In the genomic region with DNA sequence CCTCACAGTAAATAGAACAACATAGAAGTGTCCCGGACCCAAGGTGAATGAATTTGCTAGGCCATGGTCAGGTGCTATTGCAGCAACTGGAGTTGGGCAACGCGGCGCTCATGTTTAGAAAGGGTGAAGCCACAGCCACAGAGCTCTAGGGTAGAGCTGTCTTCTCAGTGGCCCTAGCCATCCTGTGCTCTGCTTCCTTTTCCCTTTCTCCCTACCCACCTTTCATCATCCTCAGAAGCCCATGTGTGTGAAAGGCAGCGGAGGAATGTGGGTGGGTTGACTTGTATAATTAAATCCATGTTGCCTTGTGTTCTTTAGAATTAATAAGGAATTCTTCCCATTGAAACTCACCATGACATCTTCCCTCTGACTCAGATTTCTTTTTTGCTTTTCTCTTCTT, we compare ENCODE assay signal across 17 cellular contexts.
DNase-seq lines count a peak whose midpoint lies in the region; ATAC-seq and TF ChIP-seq lines count a peak whose summit lies in the region.
"Had no signal": no experiment of that assay in that cellular context is flagged by ENCODE, and none has a peak within 500 bp of the region (broad histone marks: within the 10 kb centered on the region; RNA-seq: fewer than 3 reads in every experiment).

No MANE protein-coding gene starts in this region.

- H3K4me1 ChIP-seq in ascending aorta (peaks cover 3 to 5% of the 10 kb centered on the region in 2 donors), HAP-1 (no peaks in the 10 kb centered on the region)

- H3K36me3 Mint-ChIP-seq in nephron (ENCODE audit: low read depth) (peaks cover 4% of the 10 kb centered on the region), nephron progenitor cell (ENCODE audit: low read depth) (peaks cover 21% of the 10 kb centered on the region)

- peak overlapping the region; percentile 22 to 64 (median 54) for H3K27ac Mint-ChIP-seq in nephron
- H3K27ac Mint-ChIP-seq in nephron progenitor cell, result no peak overlapping the region
- H3K27ac Mint-ChIP-seq: dendritic cell treated with granulocyte-macrophage colony-stimulating factor and Interleukin-4, amounts not matched to agents 40 ng/mL and 50 ng/mL, for 4 days; stimulated activated naive CD8-positive, alpha-beta T cell treated with anti-CD3 and anti-CD28 coated beads, Interleukin-15, amount 100 ng/mL, for 72 hours had no signal

- TF ChIP-seq CTCF in AG09309 (IDR thresholded peaks at IDR 0.05; ENCODE audit: control insufficient read depth, insufficient read depth, low read depth, low read length, missing control alignments) (no peak), cardiac fibroblast (IDR thresholded peaks at IDR 0.05; ENCODE audit: low read depth, low read length) (no peak), nephron (IDR thresholded peaks at IDR 0.05; ENCODE audit: unreplicated experiment in 3 of 3) (no peak), ascending aorta (IDR thresholded peaks at IDR 0.05) (no peak), nephron progenitor cell (IDR thresholded peaks at IDR 0.05) (no peak)

- no peaks in the 10 kb centered on the region for H3K36me3 ChIP-seq in ascending aorta
- no peaks in the 10 kb centered on the region for H3K36me3 ChIP-seq in HAP-1 (replicated peaks)

- in situ Hi-C loops in HAP-1 (cut with MboI; ENCODE audit: low sequenced_read_pairs), result no loop called here

- H3K27me3 Mint-ChIP-seq in nephron (ENCODE audit: low read depth), result peaks cover 4% of the 10 kb centered on the region
- H3K27me3 Mint-ChIP-seq in nephron progenitor cell (ENCODE audit: low read depth, poor library complexity), result peaks cover 6% of the 10 kb centered on the region
- H3K27me3 Mint-ChIP-seq: dendritic cell treated with granulocyte-macrophage colony-stimulating factor and Interleukin-4, amounts not matched to agents 40 ng/mL and 50 ng/mL, for 4 days; stimulated activated naive CD8-positive, alpha-beta T cell treated with anti-CD3 and anti-CD28 coated beads, Interleukin-15, amount 100 ng/mL, for 72 hours had no signal

- DNase-seq in AG09309 (ENCODE audit: low read depth), result peak; percentile 91
- DNase-seq in HT-29 (ENCODE audit: low spot score), result peak; percentile 94
- peak; percentile 12 to 26 for DNase-seq in cardiac fibroblast (ENCODE audit: low read depth in 2 of 2)
- no peak for DNase-seq in ascending aorta (ENCODE audit: low spot score in 2 of 2)
- DNase-seq in HAP-1 (ENCODE audit: low spot score in 2 of 2), result no peak
- DNase-seq in nephron progenitor cell, result no peak
- DNase-seq: activated CD4-positive, alpha-beta T cell treated with anti-CD3 and anti-CD28 coated beads, Interleukin-2, amount 50 U/mL, for 1 hour; activated T-cell treated with anti-CD3 and anti-CD28 coated beads, Interleukin-2, amount 50 U/mL, for 1 hour; DMS79 treated with DMSO at 0.1 percent for 48 hours; NCI-H2029 treated with DMSO at 0.1 percent for 48 hours; NCI-H748 treated with DMSO at 0.1 percent for 48 hours; nucleus accumbens; stimulated activated naive CD8-positive, alpha-beta T cell treated with anti-CD3 and anti-CD28 coated beads, Interleukin-15, amount 100 ng/mL, for 72 hours had no signal

- ATAC-seq in HG02852 (IDR thresholded peaks at IDR 0.05; ENCODE audit: unreplicated experiment), result no peak
- ATAC-seq: stimulated activated naive CD8-positive, alpha-beta T cell treated with anti-CD3 and anti-CD28 coated beads, Interleukin-15, amount 100 ng/mL, for 72 hours had no signal

- peaks cover 11% of the 10 kb centered on the region for H3K9me3 Mint-ChIP-seq in nephron
- H3K9me3 Mint-ChIP-seq in nephron progenitor cell, result peaks cover 29% of the 10 kb centered on the region

- H3K4me3 Mint-ChIP-seq in nephron, result no peak overlapping the region
- H3K4me3 Mint-ChIP-seq in nephron progenitor cell, result no peak overlapping the region
- H3K4me3 Mint-ChIP-seq: dendritic cell treated with granulocyte-macrophage colony-stimulating factor and Interleukin-4, amounts not matched to agents 40 ng/mL and 50 ng/mL, for 4 days; stimulated activated naive CD8-positive, alpha-beta T cell treated with anti-CD3 and anti-CD28 coated beads, Interleukin-15, amount 100 ng/mL, for 72 hours had no signal

- intact Hi-C loops in ascending aorta (cut with DNase I), result no loop called here

- H3K27ac ChIP-seq in ascending aorta, result no peak overlapping the region
- H3K27ac ChIP-seq: C4-2B had no signal

- H3K9me3 ChIP-seq in ascending aorta (no peaks in the 10 kb centered on the region), HAP-1 (no peaks in the 10 kb centered on the region)

- no peaks in the 10 kb centered on the region for H3K27me3 ChIP-seq in ascending aorta
- no peaks in the 10 kb centered on the region for H3K27me3 ChIP-seq in HAP-1 (ENCODE audit: low read depth)

- H3K4me3 ChIP-seq in AG09309 (ENCODE audit: control insufficient read depth, low read depth, low read length) (no peak overlapping the region), cardiac fibroblast (replicated peaks in 1 of 2; ENCODE audit: low read depth in 2 of 2, low read length in 2 of 2) (no peak overlapping the region), ascending aorta (no peak overlapping the region), HAP-1 (no peak overlapping the region)

- peaks cover 17% of the 10 kb centered on the region for H3K4me1 Mint-ChIP-seq in nephron
- H3K4me1 Mint-ChIP-seq in nephron progenitor cell, result peaks cover 4% of the 10 kb centered on the region
- H3K4me1 Mint-ChIP-seq: stimulated activated naive CD8-positive, alpha-beta T cell treated with anti-CD3 and anti-CD28 coated beads, Interleukin-15, amount 100 ng/mL, for 72 hours had no signal

Comparison
In these comparisons a context has a peak if more than half of its experiments do, and no peak if none do; other contexts are left out.
1. DNase-seq: peak in AG09309 (single experiment), HT-29 (single experiment) and cardiac fibroblast (2 of 2); none in ascending aorta (0 of 2), HAP-1 (0 of 2) and nephron progenitor cell (single experiment).